In the genomic region with DNA sequence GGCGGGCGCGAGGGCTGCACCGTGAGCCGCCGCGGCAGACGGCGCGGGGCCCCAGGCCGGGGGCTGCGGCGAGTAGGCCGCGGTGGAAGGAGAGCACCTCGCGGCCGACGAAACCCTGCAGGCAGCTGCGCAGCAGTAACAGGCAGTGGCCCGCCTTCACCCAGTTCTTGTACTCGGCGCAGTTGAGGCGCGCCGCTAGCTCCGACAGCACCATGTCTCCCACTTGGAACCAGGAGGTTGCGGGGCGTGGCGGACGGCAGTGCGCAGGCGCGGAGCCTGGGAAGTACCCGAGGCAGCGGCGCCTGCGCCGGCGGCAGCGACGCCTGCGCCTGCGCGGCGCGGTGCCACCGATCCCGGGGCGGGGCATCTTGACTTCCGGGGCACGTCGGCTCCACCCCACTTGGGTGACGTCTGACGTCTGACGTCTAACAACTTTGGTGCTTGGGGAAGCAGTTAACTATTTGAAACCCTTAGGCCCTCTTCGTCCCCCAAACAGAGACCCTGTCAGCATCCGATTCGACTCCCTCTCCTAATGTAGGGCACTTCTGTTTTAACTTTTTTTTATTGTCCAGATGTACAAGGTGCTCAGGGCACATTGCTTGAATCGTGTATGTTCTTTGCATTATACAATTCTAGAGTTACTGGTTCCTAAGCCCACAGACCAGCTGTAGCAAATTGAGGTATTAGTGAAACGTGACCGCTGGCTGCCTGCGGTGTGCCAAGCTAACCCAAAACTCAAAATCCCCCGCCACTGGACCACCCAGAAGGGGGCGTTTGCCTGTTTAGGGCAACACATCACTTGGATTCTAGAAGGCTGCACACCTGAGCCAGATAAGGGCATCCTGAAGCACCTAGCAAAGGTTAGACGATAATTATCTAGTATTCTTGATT, we compare ENCODE assay signal across 1 cellular context.
TF ChIP-seq lines count a peak whose summit lies in the region.

A gene with protein sequence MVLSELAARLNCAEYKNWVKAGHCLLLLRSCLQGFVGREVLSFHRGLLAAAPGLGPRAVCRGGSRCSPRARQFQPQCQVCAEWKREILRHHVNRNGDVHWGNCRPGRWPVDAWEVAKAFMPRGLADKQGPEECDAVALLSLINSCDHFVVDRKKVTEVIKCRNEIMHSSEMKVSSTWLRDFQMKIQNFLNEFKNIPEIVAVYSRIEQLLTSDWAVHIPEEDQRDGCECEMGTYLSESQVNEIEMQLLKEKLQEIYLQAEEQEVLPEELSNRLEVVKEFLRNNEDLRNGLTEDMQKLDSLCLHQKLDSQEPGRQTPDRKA (minus strand): TSS at position 255 of the 891 bp plus-strand sequence. CDS start 41 bp downstream, at position 214.

TF ChIP-seq in K562, 482 proteins besides CTCF, POLR2A, EP300 and RAD21 (continued from another document and continues in another):
- TF ChIP-seq, protein P1, sequence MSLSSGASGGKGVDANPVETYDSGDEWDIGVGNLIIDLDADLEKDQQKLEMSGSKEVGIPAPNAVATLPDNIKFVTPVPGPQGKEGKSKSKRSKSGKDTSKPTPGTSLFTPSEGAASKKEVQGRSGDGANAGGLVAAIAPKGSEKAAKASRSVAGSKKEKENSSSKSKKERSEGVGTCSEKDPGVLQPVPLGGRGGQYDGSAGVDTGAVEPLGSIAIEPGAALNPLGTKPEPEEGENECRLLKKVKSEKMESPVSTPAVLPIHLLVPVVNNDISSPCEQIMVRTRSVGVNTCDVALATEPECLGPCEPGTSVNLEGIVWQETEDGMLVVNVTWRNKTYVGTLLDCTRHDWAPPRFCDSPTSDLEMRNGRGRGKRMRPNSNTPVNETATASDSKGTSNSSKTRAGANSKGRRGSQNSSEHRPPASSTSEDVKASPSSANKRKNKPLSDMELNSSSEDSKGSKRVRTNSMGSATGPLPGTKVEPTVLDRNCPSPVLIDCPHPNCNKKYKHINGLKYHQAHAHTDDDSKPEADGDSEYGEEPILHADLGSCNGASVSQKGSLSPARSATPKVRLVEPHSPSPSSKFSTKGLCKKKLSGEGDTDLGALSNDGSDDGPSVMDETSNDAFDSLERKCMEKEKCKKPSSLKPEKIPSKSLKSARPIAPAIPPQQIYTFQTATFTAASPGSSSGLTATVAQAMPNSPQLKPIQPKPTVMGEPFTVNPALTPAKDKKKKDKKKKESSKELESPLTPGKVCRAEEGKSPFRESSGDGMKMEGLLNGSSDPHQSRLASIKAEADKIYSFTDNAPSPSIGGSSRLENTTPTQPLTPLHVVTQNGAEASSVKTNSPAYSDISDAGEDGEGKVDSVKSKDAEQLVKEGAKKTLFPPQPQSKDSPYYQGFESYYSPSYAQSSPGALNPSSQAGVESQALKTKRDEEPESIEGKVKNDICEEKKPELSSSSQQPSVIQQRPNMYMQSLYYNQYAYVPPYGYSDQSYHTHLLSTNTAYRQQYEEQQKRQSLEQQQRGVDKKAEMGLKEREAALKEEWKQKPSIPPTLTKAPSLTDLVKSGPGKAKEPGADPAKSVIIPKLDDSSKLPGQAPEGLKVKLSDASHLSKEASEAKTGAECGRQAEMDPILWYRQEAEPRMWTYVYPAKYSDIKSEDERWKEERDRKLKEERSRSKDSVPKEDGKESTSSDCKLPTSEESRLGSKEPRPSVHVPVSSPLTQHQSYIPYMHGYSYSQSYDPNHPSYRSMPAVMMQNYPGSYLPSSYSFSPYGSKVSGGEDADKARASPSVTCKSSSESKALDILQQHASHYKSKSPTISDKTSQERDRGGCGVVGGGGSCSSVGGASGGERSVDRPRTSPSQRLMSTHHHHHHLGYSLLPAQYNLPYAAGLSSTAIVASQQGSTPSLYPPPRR (CRISPR knock-in tag; IDR thresholded peaks at IDR 0.05; ENCODE audit: borderline replicate concordance), result no peak
- no peak for TF ChIP-seq GABPB2 (CRISPR knock-in tag; conservative IDR thresholded peaks at IDR 0.05)
- TF ChIP-seq, protein P2, sequence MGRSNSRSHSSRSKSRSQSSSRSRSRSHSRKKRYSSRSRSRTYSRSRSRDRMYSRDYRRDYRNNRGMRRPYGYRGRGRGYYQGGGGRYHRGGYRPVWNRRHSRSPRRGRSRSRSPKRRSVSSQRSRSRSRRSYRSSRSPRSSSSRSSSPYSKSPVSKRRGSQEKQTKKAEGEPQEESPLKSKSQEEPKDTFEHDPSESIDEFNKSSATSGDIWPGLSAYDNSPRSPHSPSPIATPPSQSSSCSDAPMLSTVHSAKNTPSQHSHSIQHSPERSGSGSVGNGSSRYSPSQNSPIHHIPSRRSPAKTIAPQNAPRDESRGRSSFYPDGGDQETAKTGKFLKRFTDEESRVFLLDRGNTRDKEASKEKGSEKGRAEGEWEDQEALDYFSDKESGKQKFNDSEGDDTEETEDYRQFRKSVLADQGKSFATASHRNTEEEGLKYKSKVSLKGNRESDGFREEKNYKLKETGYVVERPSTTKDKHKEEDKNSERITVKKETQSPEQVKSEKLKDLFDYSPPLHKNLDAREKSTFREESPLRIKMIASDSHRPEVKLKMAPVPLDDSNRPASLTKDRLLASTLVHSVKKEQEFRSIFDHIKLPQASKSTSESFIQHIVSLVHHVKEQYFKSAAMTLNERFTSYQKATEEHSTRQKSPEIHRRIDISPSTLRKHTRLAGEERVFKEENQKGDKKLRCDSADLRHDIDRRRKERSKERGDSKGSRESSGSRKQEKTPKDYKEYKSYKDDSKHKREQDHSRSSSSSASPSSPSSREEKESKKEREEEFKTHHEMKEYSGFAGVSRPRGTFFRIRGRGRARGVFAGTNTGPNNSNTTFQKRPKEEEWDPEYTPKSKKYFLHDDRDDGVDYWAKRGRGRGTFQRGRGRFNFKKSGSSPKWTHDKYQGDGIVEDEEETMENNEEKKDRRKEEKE (IDR thresholded peaks at IDR 0.05; ENCODE audit: borderline replicate concordance in 1 of 2, control insufficient read depth in 1 of 2, low read depth in 2 of 2, low read length in 1 of 2), result no peak
- TF ChIP-seq, protein P3, sequence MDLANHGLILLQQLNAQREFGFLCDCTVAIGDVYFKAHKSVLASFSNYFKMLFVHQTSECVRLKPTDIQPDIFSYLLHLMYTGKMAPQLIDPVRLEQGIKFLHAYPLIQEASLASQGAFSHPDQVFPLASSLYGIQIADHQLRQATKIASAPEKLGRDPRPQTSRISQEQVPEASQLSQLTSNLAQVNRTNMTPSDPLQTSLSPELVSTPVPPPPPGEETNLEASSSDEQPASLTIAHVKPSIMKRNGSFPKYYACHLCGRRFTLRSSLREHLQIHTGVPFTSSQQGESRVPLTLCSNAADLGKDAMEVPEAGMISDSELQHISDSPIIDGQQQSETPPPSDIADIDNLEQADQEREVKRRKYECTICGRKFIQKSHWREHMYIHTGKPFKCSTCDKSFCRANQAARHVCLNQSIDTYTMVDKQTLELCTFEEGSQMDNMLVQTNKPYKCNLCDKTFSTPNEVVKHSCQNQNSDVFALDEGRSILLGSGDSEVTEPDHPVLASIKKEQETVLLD (IDR thresholded peaks at IDR 0.05), result peak; percentile 85; the same call in 1 of the 2 replicates
- TF ChIP-seq, protein P4, sequence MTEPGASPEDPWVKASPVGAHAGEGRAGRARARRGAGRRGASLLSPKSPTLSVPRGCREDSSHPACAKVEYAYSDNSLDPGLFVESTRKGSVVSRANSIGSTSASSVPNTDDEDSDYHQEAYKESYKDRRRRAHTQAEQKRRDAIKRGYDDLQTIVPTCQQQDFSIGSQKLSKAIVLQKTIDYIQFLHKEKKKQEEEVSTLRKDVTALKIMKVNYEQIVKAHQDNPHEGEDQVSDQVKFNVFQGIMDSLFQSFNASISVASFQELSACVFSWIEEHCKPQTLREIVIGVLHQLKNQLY (CRISPR knock-in tag; conservative IDR thresholded peaks at IDR 0.05), result no peak
- TF ChIP-seq HSF4 (CRISPR knock-in tag; IDR thresholded peaks at IDR 0.05; ENCODE audit: borderline replicate concordance), result no peak
- no peak for TF ChIP-seq ASH1L (IDR thresholded peaks at IDR 0.05; ENCODE audit: borderline replicate concordance, low read depth, partially characterized antibody)
- TF ChIP-seq, protein P5, sequence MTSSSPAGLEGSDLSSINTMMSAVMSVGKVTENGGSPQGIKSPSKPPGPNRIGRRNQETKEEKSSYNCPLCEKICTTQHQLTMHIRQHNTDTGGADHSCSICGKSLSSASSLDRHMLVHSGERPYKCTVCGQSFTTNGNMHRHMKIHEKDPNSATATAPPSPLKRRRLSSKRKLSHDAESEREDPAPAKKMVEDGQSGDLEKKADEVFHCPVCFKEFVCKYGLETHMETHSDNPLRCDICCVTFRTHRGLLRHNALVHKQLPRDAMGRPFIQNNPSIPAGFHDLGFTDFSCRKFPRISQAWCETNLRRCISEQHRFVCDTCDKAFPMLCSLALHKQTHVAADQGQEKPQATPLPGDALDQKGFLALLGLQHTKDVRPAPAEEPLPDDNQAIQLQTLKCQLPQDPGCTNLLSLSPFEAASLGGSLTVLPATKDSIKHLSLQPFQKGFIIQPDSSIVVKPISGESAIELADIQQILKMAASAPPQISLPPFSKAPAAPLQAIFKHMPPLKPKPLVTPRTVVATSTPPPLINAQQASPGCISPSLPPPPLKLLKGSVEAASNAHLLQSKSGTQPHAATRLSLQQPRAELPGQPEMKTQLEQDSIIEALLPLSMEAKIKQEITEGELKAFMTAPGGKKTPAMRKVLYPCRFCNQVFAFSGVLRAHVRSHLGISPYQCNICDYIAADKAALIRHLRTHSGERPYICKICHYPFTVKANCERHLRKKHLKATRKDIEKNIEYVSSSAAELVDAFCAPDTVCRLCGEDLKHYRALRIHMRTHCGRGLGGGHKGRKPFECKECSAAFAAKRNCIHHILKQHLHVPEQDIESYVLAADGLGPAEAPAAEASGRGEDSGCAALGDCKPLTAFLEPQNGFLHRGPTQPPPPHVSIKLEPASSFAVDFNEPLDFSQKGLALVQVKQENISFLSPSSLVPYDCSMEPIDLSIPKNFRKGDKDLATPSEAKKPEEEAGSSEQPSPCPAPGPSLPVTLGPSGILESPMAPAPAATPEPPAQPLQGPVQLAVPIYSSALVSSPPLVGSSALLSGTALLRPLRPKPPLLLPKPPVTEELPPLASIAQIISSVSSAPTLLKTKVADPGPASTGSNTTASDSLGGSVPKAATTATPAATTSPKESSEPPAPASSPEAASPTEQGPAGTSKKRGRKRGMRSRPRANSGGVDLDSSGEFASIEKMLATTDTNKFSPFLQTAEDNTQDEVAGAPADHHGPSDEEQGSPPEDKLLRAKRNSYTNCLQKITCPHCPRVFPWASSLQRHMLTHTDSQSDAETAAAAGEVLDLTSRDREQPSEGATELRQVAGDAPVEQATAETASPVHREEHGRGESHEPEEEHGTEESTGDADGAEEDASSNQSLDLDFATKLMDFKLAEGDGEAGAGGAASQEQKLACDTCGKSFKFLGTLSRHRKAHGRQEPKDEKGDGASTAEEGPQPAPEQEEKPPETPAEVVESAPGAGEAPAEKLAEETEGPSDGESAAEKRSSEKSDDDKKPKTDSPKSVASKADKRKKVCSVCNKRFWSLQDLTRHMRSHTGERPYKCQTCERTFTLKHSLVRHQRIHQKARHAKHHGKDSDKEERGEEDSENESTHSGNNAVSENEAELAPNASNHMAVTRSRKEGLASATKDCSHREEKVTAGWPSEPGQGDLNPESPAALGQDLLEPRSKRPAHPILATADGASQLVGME (CRISPR knock-in tag; IDR thresholded peaks at IDR 0.05), result no peak
- no peak for TF ChIP-seq FOSL1 (tag; conservative IDR thresholded peaks at IDR 0.05)
- no peak for TF ChIP-seq TRIM28 (IDR thresholded peaks at IDR 0.05)
- no peak for TF ChIP-seq ARHGAP35 (IDR thresholded peaks at IDR 0.05; ENCODE audit: partially characterized antibody)
- peak; percentile 74 for TF ChIP-seq HMGN3 (IDR thresholded peaks at IDR 0.05; ENCODE audit: borderline replicate concordance, extremely low read depth, insufficient read length, low read depth, low read length)
- TF ChIP-seq FOXM1 (IDR thresholded peaks at IDR 0.05; ENCODE audit: low read depth), result no peak
- no peak for TF ChIP-seq FOXM1 (CRISPR knock-in tag; IDR thresholded peaks at IDR 0.05; ENCODE audit: low read depth)
- TF ChIP-seq ATF7 (IDR thresholded peaks at IDR 0.05), result peak; percentile 92
- TF ChIP-seq NFE2 (IDR thresholded peaks at IDR 0.05; ENCODE audit: low read depth), result 0 out of 2 replicates have a peak, but pooled peaks have one; percentile 2
- peak; percentile 65 for TF ChIP-seq NFIC (IDR thresholded peaks at IDR 0.05)
- no peak for TF ChIP-seq ZNF586 (CRISPR knock-in tag; conservative IDR thresholded peaks at IDR 0.05)
- TF ChIP-seq ELF1 (tag; IDR thresholded peaks at IDR 0.05), result peak; percentile 82
- no peak for TF ChIP-seq SNRNP70 (optimal IDR thresholded peaks at IDR 0.05; ENCODE audit: low read depth, low read length)
- TF ChIP-seq NR1H2 (CRISPR knock-in tag; IDR thresholded peaks at IDR 0.05), result no peak
- TF ChIP-seq, protein P6, sequence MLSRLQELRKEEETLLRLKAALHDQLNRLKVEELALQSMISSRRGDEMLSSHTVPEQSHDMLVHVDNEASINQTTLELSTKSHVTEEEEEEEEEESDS (CRISPR knock-in tag; IDR thresholded peaks at IDR 0.05), result no peak
- TF ChIP-seq SPI1 (IDR thresholded peaks at IDR 0.05; ENCODE audit: borderline replicate concordance, low read depth, low read length), result no peak
- TF ChIP-seq, protein P7, sequence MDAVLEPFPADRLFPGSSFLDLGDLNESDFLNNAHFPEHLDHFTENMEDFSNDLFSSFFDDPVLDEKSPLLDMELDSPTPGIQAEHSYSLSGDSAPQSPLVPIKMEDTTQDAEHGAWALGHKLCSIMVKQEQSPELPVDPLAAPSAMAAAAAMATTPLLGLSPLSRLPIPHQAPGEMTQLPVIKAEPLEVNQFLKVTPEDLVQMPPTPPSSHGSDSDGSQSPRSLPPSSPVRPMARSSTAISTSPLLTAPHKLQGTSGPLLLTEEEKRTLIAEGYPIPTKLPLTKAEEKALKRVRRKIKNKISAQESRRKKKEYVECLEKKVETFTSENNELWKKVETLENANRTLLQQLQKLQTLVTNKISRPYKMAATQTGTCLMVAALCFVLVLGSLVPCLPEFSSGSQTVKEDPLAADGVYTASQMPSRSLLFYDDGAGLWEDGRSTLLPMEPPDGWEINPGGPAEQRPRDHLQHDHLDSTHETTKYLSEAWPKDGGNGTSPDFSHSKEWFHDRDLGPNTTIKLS (IDR thresholded peaks at IDR 0.05; ENCODE audit: borderline replicate concordance, low read depth), result peak; percentile 56; the same call in 1 of the 2 replicates
- no peak for TF ChIP-seq ZNF431 (CRISPR knock-in tag; IDR thresholded peaks at IDR 0.05)
- no peak for TF ChIP-seq DDX20 (tag; IDR thresholded peaks at IDR 0.05; ENCODE audit: low read depth)
- no peak for TF ChIP-seq CCAR2 (IDR thresholded peaks at IDR 0.05; ENCODE audit: low read depth, low read length)
- TF ChIP-seq, protein P8, sequence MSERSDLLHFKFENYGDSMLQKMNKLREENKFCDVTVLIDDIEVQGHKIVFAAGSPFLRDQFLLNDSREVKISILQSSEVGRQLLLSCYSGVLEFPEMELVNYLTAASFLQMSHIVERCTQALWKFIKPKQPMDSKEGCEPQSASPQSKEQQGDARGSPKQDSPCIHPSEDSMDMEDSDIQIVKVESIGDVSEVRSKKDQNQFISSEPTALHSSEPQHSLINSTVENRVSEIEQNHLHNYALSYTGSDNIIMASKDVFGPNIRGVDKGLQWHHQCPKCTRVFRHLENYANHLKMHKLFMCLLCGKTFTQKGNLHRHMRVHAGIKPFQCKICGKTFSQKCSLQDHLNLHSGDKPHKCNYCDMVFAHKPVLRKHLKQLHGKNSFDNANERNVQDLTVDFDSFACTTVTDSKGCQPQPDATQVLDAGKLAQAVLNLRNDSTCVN (CRISPR knock-in tag; IDR thresholded peaks at IDR 0.05), result no peak
- TF ChIP-seq ZNF282 (CRISPR knock-in tag; IDR thresholded peaks at IDR 0.05), result no peak
- no peak for TF ChIP-seq ARID1B (IDR thresholded peaks at IDR 0.05)
- no peak for TF ChIP-seq HCFC1 (IDR thresholded peaks at IDR 0.05; ENCODE audit: low read depth, low read length)
- TF ChIP-seq CEBPG (CRISPR knock-in tag; IDR thresholded peaks at IDR 0.05), result no peak
- no peak for TF ChIP-seq CEBPG (tag; conservative IDR thresholded peaks at IDR 0.05 in 1 of 2, IDR thresholded peaks at IDR 0.05 in 1 of 2)
- peak; percentile 68 for TF ChIP-seq FIP1L1 (IDR thresholded peaks at IDR 0.05; ENCODE audit: low read depth, low read length, poor library complexity, severe bottlenecking)
